Comparison of ENCODE assay signal across 9 cellular contexts in the genomic region with DNA sequence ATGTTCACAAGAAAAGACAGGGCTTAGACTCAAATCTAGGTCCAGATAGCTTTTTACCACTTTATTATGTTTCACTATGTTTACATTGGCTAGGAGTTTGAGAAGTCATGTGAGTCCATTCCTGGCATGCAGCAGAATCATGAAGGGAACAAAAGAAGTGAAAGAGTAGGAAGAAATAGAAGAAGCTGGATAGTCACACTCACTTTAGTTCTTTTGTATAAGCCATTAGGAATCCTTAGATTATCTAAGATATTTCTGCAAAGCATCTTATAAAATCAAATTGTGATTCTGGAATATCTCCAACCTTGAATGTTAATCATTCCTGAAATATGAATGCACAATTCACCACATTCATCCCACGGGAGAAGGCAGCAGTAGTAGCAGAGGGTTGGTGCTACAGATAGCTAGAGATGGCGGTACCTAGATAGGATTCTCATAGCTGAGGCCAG. TPM values are rescaled to one million over a fixed set of nuclear protein-coding genes. Genes with fewer than 3 reads are reported as not detected.
DNase-seq lines count a peak whose midpoint lies in the region; ATAC-seq, FAIRE-seq and TF ChIP-seq lines count a peak whose summit lies in the region.
"Had no signal": no experiment of that assay in that cellular context is flagged by ENCODE, and none has a peak within 500 bp of the region (broad histone marks: within the 10 kb centered on the region; RNA-seq: fewer than 3 reads in every experiment).

No MANE protein-coding gene starts in this region.

- H3K4me1 ChIP-seq in ascending aorta (peaks cover 21 to 55% of the 10 kb centered on the region in 2 donors), kidney (ENCODE audit: control insufficient read depth in 1 of 2, insufficient read depth in 1 of 2, low read depth in 1 of 2, low read length in 2 of 2) (peaks cover 31 to 32% of the 10 kb centered on the region in 2 donors), urinary bladder (ENCODE audit: insufficient read depth) (no peaks in the 10 kb centered on the region)
- peaks cover 54% of the 10 kb centered on the region for H3K4me1 ChIP-seq in CD8-positive, alpha-beta memory T cell (ENCODE audit: insufficient read depth, low read length)

- no peak for TF ChIP-seq CTCF in ascending aorta (IDR thresholded peaks at IDR 0.05)
- TF ChIP-seq CTCF in kidney (IDR thresholded peaks at IDR 0.05; ENCODE audit: borderline replicate concordance, extremely low read depth, insufficient read depth): no peak

- CTCF ChIA-PET in CD8-positive, alpha-beta memory T cell (lab: Charles Lee): interaction anchor here (1.2 to 2.9 kb wide), 3 partner anchors 12 to 40 kb away, joined by 3 to 10 read pairs (median 4); partner anchors contain the start of gene MAML2

- peak overlapping the region; percentile 76 for H3K27ac Mint-ChIP-seq in activated naive CD4-positive, alpha-beta T cell treated with anti-CD3 and anti-CD28 coated beads, Interleukin-2, amount 50 U/mL, for 24 hours
- peak overlapping the region in 1 of 8 donors; percentile 24 for H3K27ac Mint-ChIP-seq in CD8-positive, alpha-beta memory T cell

- no peaks in the 10 kb centered on the region for H3K9me3 ChIP-seq in ascending aorta
- no peaks in the 10 kb centered on the region for H3K9me3 ChIP-seq in kidney (ENCODE audit: control insufficient read depth in 1 of 2, low read length in 2 of 2)
- H3K9me3 ChIP-seq in CD8-positive, alpha-beta memory T cell (ENCODE audit: low read length): no peaks in the 10 kb centered on the region

- DNase-seq in activated naive CD4-positive, alpha-beta T cell treated with anti-CD3 and anti-CD28 coated beads, Interleukin-2, amount 50 U/mL, for 16 hours: no peak
- no peak for DNase-seq in ascending aorta (ENCODE audit: low spot score in 2 of 2)
- no peak for DNase-seq in kidney
- DNase-seq in CD8-positive, alpha-beta memory T cell: no peak
- DNase-seq: posterior cingulate gyrus had no signal

- 39% methylated on average over 2 of the region's 2 CpGs for WGBS in urinary bladder

- H3K4me3 ChIP-seq in ascending aorta (no peak overlapping the region), kidney (ENCODE audit: low read length in 2 of 2) (no peak overlapping the region), urinary bladder (ENCODE audit: low read depth, low read length) (no peak overlapping the region)
- H3K4me3 ChIP-seq in CD8-positive, alpha-beta memory T cell (ENCODE audit: low read length): no peak overlapping the region

- no peaks in the 10 kb centered on the region for H3K27me3 Mint-ChIP-seq in activated naive CD4-positive, alpha-beta T cell treated with anti-CD3 and anti-CD28 coated beads, Interleukin-2, amount 50 U/mL, for 24 hours
- no peaks in the 10 kb centered on the region for H3K27me3 Mint-ChIP-seq in CD8-positive, alpha-beta memory T cell

- no peaks in the 10 kb centered on the region for H3K27me3 ChIP-seq in ascending aorta
- H3K27me3 ChIP-seq in CD8-positive, alpha-beta memory T cell (ENCODE audit: insufficient read depth, low read length, poor library complexity, severe bottlenecking): no peaks in the 10 kb centered on the region

- no peak overlapping the region for H3K4me3 Mint-ChIP-seq in activated naive CD4-positive, alpha-beta T cell treated with anti-CD3 and anti-CD28 coated beads, Interleukin-2, amount 50 U/mL, for 24 hours
- H3K4me3 Mint-ChIP-seq in CD8-positive, alpha-beta memory T cell: no peak overlapping the region

- no peak overlapping the region for H3K9ac ChIP-seq in kidney (ENCODE audit: low read length in 2 of 2)

- peaks cover 94% of the 10 kb centered on the region for H3K4me1 Mint-ChIP-seq in activated naive CD4-positive, alpha-beta T cell treated with anti-CD3 and anti-CD28 coated beads, Interleukin-2, amount 50 U/mL, for 24 hours
- peaks cover 56 to 84% (median 84%) of the 10 kb centered on the region in 3 donors for H3K4me1 Mint-ChIP-seq in CD8-positive, alpha-beta memory T cell

- intact Hi-C loops in ascending aorta (cut with DNase I): no loop called here
- intact Hi-C loops in kidney (cut with DNase I): no loop called here

- H3K36me3 ChIP-seq in ascending aorta (no peaks in the 10 kb centered on the region), kidney (ENCODE audit: control insufficient read depth in 1 of 2, insufficient read depth in 2 of 2, low read length in 2 of 2) (no peaks in the 10 kb centered on the region), urinary bladder (ENCODE audit: insufficient read depth) (no peaks in the 10 kb centered on the region)
- H3K36me3 ChIP-seq in CD8-positive, alpha-beta memory T cell (ENCODE audit: insufficient read depth, low read length): no peaks in the 10 kb centered on the region

- no peak for FAIRE-seq in kidney (lab: Jason Lieb, UNC)

- peak overlapping the region; percentile 6 to 50 for H3K27ac ChIP-seq in ascending aorta
- peak overlapping the region; percentile 17 to 71 for H3K27ac ChIP-seq in kidney (ENCODE audit: low read depth in 2 of 2, low read length in 2 of 2)
- H3K27ac ChIP-seq in urinary bladder (ENCODE audit: low read depth): peak overlapping the region; percentile 5
- H3K27ac ChIP-seq in CD8-positive, alpha-beta memory T cell (ENCODE audit: low read depth, low read length): no peak overlapping the region

- H3K36me3 Mint-ChIP-seq in activated naive CD4-positive, alpha-beta T cell treated with anti-CD3 and anti-CD28 coated beads, Interleukin-2, amount 50 U/mL, for 24 hours: peaks cover 17% of the 10 kb centered on the region
- peaks cover 4 to 10% (median 6%) of the 10 kb centered on the region in 3 donors for H3K36me3 Mint-ChIP-seq in CD8-positive, alpha-beta memory T cell

- POLR2A ChIA-PET in CD8-positive, alpha-beta memory T cell (lab: Charles Lee): no interaction called here

- H3K9me3 Mint-ChIP-seq in activated naive CD4-positive, alpha-beta T cell treated with anti-CD3 and anti-CD28 coated beads, Interleukin-2, amount 50 U/mL, for 24 hours: no peaks in the 10 kb centered on the region
- no peaks in the 10 kb centered on the region for H3K9me3 Mint-ChIP-seq in CD8-positive, alpha-beta memory T cell

- no peak for ATAC-seq in HG03108 (IDR thresholded peaks at IDR 0.05; ENCODE audit: unreplicated experiment)
- ATAC-seq in GM19351 (IDR thresholded peaks at IDR 0.05; ENCODE audit: unreplicated experiment): no peak

RNA-seq across cellular contexts. Expression of gene MAML2, which starts 31.9 kb away (rescaled TPM):
- total RNA-seq in ascending aorta: 13.2 TPM
- total RNA-seq in kidney: 32.3 TPM
- polyA plus RNA-seq in kidney (ENCODE audit: insufficient read depth, low read depth, low replicate concordance): 4.9 TPM
- total RNA-seq in urinary bladder: 25.6 TPM
- 7.9 TPM for polyA plus RNA-seq in urinary bladder
- 10 to 100 TPM; 15.6 to 15.9 TPM for total RNA-seq in CD8-positive, alpha-beta memory T cell
- polyA plus RNA-seq in CD8-positive, alpha-beta memory T cell: 11.1 TPM
